ENCODE assay signal across 7 cellular contexts in genomic region chr15:78438595-78439285, GRCh38. TPM values are rescaled to one million over a fixed set of nuclear protein-coding genes. Genes with fewer than 3 reads are reported as not detected.
DNase-seq lines count a peak whose midpoint lies in the region; ATAC-seq, FAIRE-seq and TF ChIP-seq lines count a peak whose summit lies in the region.

No MANE protein-coding gene starts in this region.

- H3K9ac ChIP-seq in K562 (ENCODE audit: insufficient read depth in 1 of 2, low read depth in 2 of 2, low read length in 2 of 2): peak overlapping the region; percentile 98 to 99

- H3K9me1 ChIP-seq in K562 (ENCODE audit: control insufficient read depth, insufficient read depth, low read length): no peaks in the 10 kb centered on the region

- TF ChIP-seq RAD21 in K562 (CRISPR knock-in tag; conservative IDR thresholded peaks at IDR 0.05 in 1 of 2, IDR thresholded peaks at IDR 0.05 in 1 of 2): no peak

- ATAC-seq in HG02852 (IDR thresholded peaks at IDR 0.05; ENCODE audit: unreplicated experiment): peak; percentile 25
- peak; percentile 64 for ATAC-seq in K562
- no peak for ATAC-seq in GM18858 (IDR thresholded peaks at IDR 0.05; ENCODE audit: unreplicated experiment)

- TF ChIP-seq EP300 in K562 (IDR thresholded peaks at IDR 0.05; ENCODE audit: low read length): no peak

- peak; percentile 73 for FAIRE-seq in K562 (lab: Jason Lieb, UNC)

- 0% methylated on average over 24 of the region's 24 CpGs for WGBS in K562 (ENCODE audit: insufficient coverage, low coverage, missing lambda C conversion rate)

- no peaks in the 10 kb centered on the region for H3K27me3 ChIP-seq in K562 (ENCODE audit: control insufficient read depth in 2 of 2, insufficient read depth in 2 of 2, low read length in 2 of 2)
- no peaks in the 10 kb centered on the region for H3K27me3 ChIP-seq in kidney epithelial cell (ENCODE audit: control insufficient read depth, insufficient read depth, low read length)

- intact Hi-C loops in K562 (cut with micrococcal nuclease): no loop called here

- in situ Hi-C loops in K562 (cut with MboI): no loop called here

- no TSS peak for BruUV-seq in K562 (replicated peaks; lab: Mats Ljungman, UMichigan)

- H3K4me3 ChIP-seq in GM08714 (ENCODE audit: low read length) (peak overlapping the region; percentile 98), K562 (peak overlapping the region; percentile 99), kidney epithelial cell (ENCODE audit: low read depth, low read length) (peak overlapping the region; percentile 99)

- peaks cover 58% of the 10 kb centered on the region for H3K79me2 ChIP-seq in K562 (ENCODE audit: control insufficient read depth, insufficient read depth, low read length)

- TF ChIP-seq CTCF in RWPE1 (conservative IDR thresholded peaks at IDR 0.05; ENCODE audit: low read depth) (peak; percentile 33), K562 (IDR thresholded peaks at IDR 0.05 in 2 of 3, conservative IDR thresholded peaks at IDR 0.05 in 1 of 3; ENCODE audit: insufficient read depth in 2 of 3, low read depth in 1 of 3, low read length in 3 of 3) (peak; percentile 41 to 53 (median 44); a peak in 3 of 6 replicates), kidney epithelial cell (IDR thresholded peaks at IDR 0.05; ENCODE audit: insufficient read depth, low read length, poor library complexity, severe bottlenecking) (peak; percentile 31)

- H3K36me3 ChIP-seq in K562 (ENCODE audit: control insufficient read depth, insufficient read depth, low read length): peaks cover 41% of the 10 kb centered on the region
- no peaks in the 10 kb centered on the region for H3K36me3 ChIP-seq in kidney epithelial cell (ENCODE audit: control insufficient read depth, insufficient read depth, low read length)

- TF ChIP-seq POLR2A in K562 (conservative IDR thresholded peaks at IDR 0.05): no peak

- H2AFZ ChIP-seq in K562 (ENCODE audit: low read depth, low read length): peak overlapping the region; percentile 87

- no peaks in the 10 kb centered on the region for H3K9me3 ChIP-seq in K562 (replicated peaks; ENCODE audit: control insufficient read depth, insufficient read depth, low read depth, low read length)

- CTCF ChIA-PET in RWPE1 (lab: Yijun Ruan, JAX): interaction anchor here (0.5 to 1.0 kb wide), 3 partner anchors 11 to 314 kb away, joined by 3 read pairs; no protein-coding TSS in a partner anchor
- CTCF ChIA-PET in K562 (lab: Yijun Ruan, JAX; ENCODE audit: low intra/inter-chr PET ratio): interaction anchor here (0.7 kb wide), 1 partner anchor 315 kb away, joined by 3 read pairs; no protein-coding TSS in a partner anchor

- H3K4me1 ChIP-seq in K562 (replicated peaks in 1 of 2; ENCODE audit: control insufficient read depth in 2 of 2, insufficient read depth in 2 of 2, low read length in 2 of 2): peaks cover 4 to 6% of the 10 kb centered on the region in 2 experiments; a peak in 4 of 5 replicates

- peak overlapping the region; percentile 88 for H3K27ac ChIP-seq in RWPE1
- peak overlapping the region; percentile 96 for H3K27ac ChIP-seq in K562 (ENCODE audit: extremely low read depth, low read depth, low read length)

- POLR2A ChIA-PET in RWPE1 (lab: Yijun Ruan, JAX; ENCODE audit: low non-redundant PET) (interaction anchor here (0.7 kb wide), 1 partner anchor 801 kb away, joined by 3 read pairs; no protein-coding TSS in a partner anchor), K562 (lab: Yijun Ruan, JAX) (interaction anchor here (0.6 to 2.9 kb wide), 15 partner anchors 9 to 313 kb away, joined by 3 to 17 read pairs (median 5); partner anchors contain the start of genes CHRNA5 and SKIC8)

- H3K4me2 ChIP-seq in K562 (ENCODE audit: insufficient read depth, low read length): peak overlapping the region; percentile 93

- H4K20me1 ChIP-seq in K562 (replicated peaks; ENCODE audit: control insufficient read depth, insufficient read depth, low read length): no peaks in the 10 kb centered on the region

- peak; percentile 49 for DNase-seq in RWPE1 (ENCODE audit: low spot score)
- peak in 3 of 4 experiments; percentile 48 to 83 (median 67) for DNase-seq in K562 (ENCODE audit: extremely low read depth in 1 of 4, low spot score in 3 of 4)
- no peak for DNase-seq in kidney epithelial cell (ENCODE audit: low read depth)
- DNase-seq in stimulated activated CD4-positive, alpha-beta T cell treated with anti-CD3 and anti-CD28 coated beads, Interleukin-4, amount 100 ng/mL, for 48 hours (ENCODE audit: low read depth in 2 of 2): peak; percentile 7 to 15

TF ChIP-seq in K562, 482 proteins besides CTCF, POLR2A, EP300 and RAD21 (continues in another document):
- TF ChIP-seq BHLHE40 (IDR thresholded peaks at IDR 0.05; ENCODE audit: low read length) (peak; percentile 24; the same call in 1 of the 2 replicates), ARHGAP35 (IDR thresholded peaks at IDR 0.05; ENCODE audit: partially characterized antibody) (no peak), HDAC6 (IDR thresholded peaks at IDR 0.05; ENCODE audit: low read depth, low read length) (no peak), MAZ (CRISPR knock-in tag; conservative IDR thresholded peaks at IDR 0.05 in 1 of 2, IDR thresholded peaks at IDR 0.05 in 1 of 2) (0 out of 4 replicates have a peak, but pooled peaks have one; percentile 1 to 6), ZNF282 (CRISPR knock-in tag; IDR thresholded peaks at IDR 0.05) (0 out of 2 replicates have a peak, but pooled peaks have one; percentile 35), ZNF764 (CRISPR knock-in tag; IDR thresholded peaks at IDR 0.05; ENCODE audit: low read depth) (no peak), TRIM25 (IDR thresholded peaks at IDR 0.05; ENCODE audit: borderline replicate concordance) (no peak), RNF2 (IDR thresholded peaks at IDR 0.05) (no peak), FOXM1 (IDR thresholded peaks at IDR 0.05; ENCODE audit: low read depth) (no peak), FOXM1 (CRISPR knock-in tag; IDR thresholded peaks at IDR 0.05; ENCODE audit: low read depth) (no peak), SMC3 (conservative IDR thresholded peaks at IDR 0.05; ENCODE audit: insufficient read depth, low read depth, low read length) (no peak), ZNF518B (CRISPR knock-in tag; IDR thresholded peaks at IDR 0.05) (no peak), XRCC5 (IDR thresholded peaks at IDR 0.05; ENCODE audit: low read depth, low read length) (no peak), HDAC2 (IDR thresholded peaks at IDR 0.05) (no peak), CBFB (CRISPR knock-in tag; IDR thresholded peaks at IDR 0.05) (no peak)

RNA-seq across cellular contexts. Expression of gene IREB2, which starts 0.7 kb away (rescaled TPM):
- 54.9 and 123 TPM in 2 replicates for total RNA-seq in K562 (2011; cell fraction: chromatin; rRNA removed; ENCODE audit: low replicate concordance)
- total RNA-seq in K562 (2011; cell fraction: nucleolus; rRNA removed): 23.8 and 30.0 TPM in 2 replicates
- 48.5 and 72.4 TPM in 2 replicates for total RNA-seq in K562 (2011; cell fraction: nucleoplasm; rRNA removed)
- 16.8 and 17.1 TPM in 2 replicates for total RNA-seq in K562 (2014; rRNA removed)
- 37.7 and 48.0 TPM in 2 replicates for total RNA-seq in K562 (2014; rRNA removed; fragmentation: Illumina TruSeq; extraction: Trizol)
- total RNA-seq in K562 (2015; rRNA removed; fragmentation: Illumina TruSeq; extraction: Trizol): 30.8 and 34.0 TPM in 2 replicates
- total RNA-seq in K562 (2021): 56.6 and 61.7 TPM in 2 replicates
- polyA plus RNA-seq in K562 (2011; rRNA removed): 51.5 and 59.1 TPM in 2 replicates
- 13.6 and 22.2 TPM in 2 replicates for polyA plus RNA-seq in K562 (2011; cell fraction: cytosol; rRNA removed)
- polyA plus RNA-seq in K562 (2011; cell fraction: nucleus; rRNA removed): 19.4 and 22.1 TPM in 2 replicates
- 26.6 and 30.9 TPM in 2 replicates for polyA plus RNA-seq in K562 (2012)
- 45.4 and 53.2 TPM in 2 replicates for polyA plus RNA-seq in K562 (2014; fragmentation: Illumina TruSeq; extraction: Trizol)
- 10 to 100 TPM; 18.0 to 21.4 TPM for polyA plus RNA-seq in K562 (2014; fragmentation: Nextera tagmentation; extraction: Ambion mirVana)
- 24.1 and 25.4 TPM in 2 replicates for polyA plus RNA-seq in K562 (2014; rRNA removed)
- polyA minus RNA-seq in K562 (2011; rRNA and poly(A)+ RNA removed): 106 and 117 TPM in 2 replicates
- polyA minus RNA-seq in K562 (2011; cell fraction: cytosol; rRNA and poly(A)+ RNA removed): 41.6 and 62.7 TPM in 2 replicates
- polyA minus RNA-seq in K562 (2011; cell fraction: nucleus; rRNA and poly(A)+ RNA removed): 31.2 and 42.7 TPM in 2 replicates
- 22.5 and 23.5 TPM in 2 replicates for total RNA-seq in kidney epithelial cell
